19 cellular contexts compared by ENCODE assay signal in genomic region chr10:8767616-8768015, GRCh38.
DNase-seq lines count a peak whose midpoint lies in the region; ATAC-seq, FAIRE-seq and TF ChIP-seq lines count a peak whose summit lies in the region.
"Had no signal": no experiment of that assay in that cellular context is flagged by ENCODE, and none has a peak within 500 bp of the region (broad histone marks: within the 10 kb centered on the region; RNA-seq: fewer than 3 reads in every experiment).

No MANE protein-coding gene starts in this region.

- TF ChIP-seq EP300 in GM12878 (IDR thresholded peaks at IDR 0.05; ENCODE audit: borderline replicate concordance in 1 of 2, control insufficient read depth in 1 of 2, low read depth in 2 of 2, low read length in 2 of 2) = no peak

- H2AK5ac ChIP-seq in trophoblast cell (ENCODE audit: low read length) = no peak overlapping the region

- no peak overlapping the region for H3K18ac ChIP-seq in trophoblast cell (ENCODE audit: low read length)

- TF ChIP-seq RAD21 in GM12878 (IDR thresholded peaks at IDR 0.05; ENCODE audit: insufficient read depth, low read depth, low read length) = no peak

- 28% methylated on average over 5 of the region's 5 CpGs for WGBS in GM12878 (ENCODE audit: insufficient coverage, insufficient replicate concordance, low lambda C conversion rate, missing lambda C conversion rate)
- WGBS in trophoblast cell (ENCODE audit: extremely low coverage, insufficient coverage, insufficient read length) = no CpG with 5 or more reads among the region's 5 CpGs
- 77 to 78% methylated on average over 5 of the region's 5 CpGs for WGBS in thyroid gland, 2 donors

- H4K91ac ChIP-seq in trophoblast cell (ENCODE audit: low read depth, low read length) = no peak overlapping the region

- TF ChIP-seq POLR2A in GM12878 (IDR thresholded peaks at IDR 0.05; ENCODE audit: low read depth, low read length) (no peak), thyroid gland (IDR thresholded peaks at IDR 0.05) (no peak)

- ATAC-seq in GM12878 = peak; percentile 18; the same call in 1 of the 3 replicates
- ATAC-seq: PC-3 had no signal

- H2BK12ac ChIP-seq in trophoblast cell (ENCODE audit: low read length) = no peak overlapping the region

- H2BK120ac ChIP-seq in trophoblast cell (ENCODE audit: insufficient read depth, low read length, poor library complexity) = no peak overlapping the region

- H4K12ac ChIP-seq in trophoblast cell (ENCODE audit: low read depth, low read length) = no peak overlapping the region

- H3K27ac ChIP-seq in GM12878 (ENCODE audit: control insufficient read depth, insufficient read depth) (no peak overlapping the region), trophoblast cell (ENCODE audit: low read depth, low read length) (no peak overlapping the region), thyroid gland (no peak overlapping the region)

- SMC1A ChIA-PET in GM12878 (lab: Charles Lee; ENCODE audit: uncharacterized antibody, unreplicated experiment) = no interaction called here

- no peaks in the 10 kb centered on the region for H3K79me1 ChIP-seq in trophoblast cell (ENCODE audit: low read length)

- H2AFZ ChIP-seq in GM12878 (ENCODE audit: control insufficient read depth, low read depth, low read length) (no peak overlapping the region), trophoblast cell (ENCODE audit: insufficient read depth, low read length, poor library complexity) (no peak overlapping the region)

- intact Hi-C loops in GM12878 (cut with micrococcal nuclease; ENCODE audit: unreplicated experiment) (no loop called here), thyroid gland (cut with DNase I) (no loop called here)

- RAD21 ChIA-PET in GM12878 (lab: Charles Lee; ENCODE audit: unreplicated experiment) = interaction anchor here (0.6 kb wide), 1 partner anchor 1242 kb away, joined by 3 read pairs; no protein-coding TSS in a partner anchor

- BruUV-seq in GM12878 (replicated peaks; lab: Mats Ljungman, UMichigan) = no TSS peak

- H3K36me3 ChIP-seq in GM12878 (ENCODE audit: control insufficient read depth in 2 of 2, insufficient read depth in 2 of 2, low read length in 1 of 2) = no peaks in the 10 kb centered on the region
- no peaks in the 10 kb centered on the region for H3K36me3 ChIP-seq in trophoblast cell (ENCODE audit: control insufficient read depth in 1 of 2, insufficient read depth in 2 of 2, low read length in 2 of 2)
- H3K36me3 ChIP-seq in thyroid gland = no peaks in the 10 kb centered on the region

- no peak overlapping the region for H3K14ac ChIP-seq in trophoblast cell (ENCODE audit: low read length)

- H3K9ac ChIP-seq in GM12878 (ENCODE audit: control insufficient read depth, insufficient read depth, low read length) = no peak overlapping the region
- H3K9ac ChIP-seq in trophoblast cell (ENCODE audit: low read length) = no peak overlapping the region
- H3K9ac ChIP-seq: SK-N-SH had no signal

- H3K4me1 ChIP-seq in GM12878 (ENCODE audit: control insufficient read depth, insufficient read depth, low read length) (no peaks in the 10 kb centered on the region), trophoblast cell (ENCODE audit: control insufficient read depth in 1 of 2, insufficient read depth in 2 of 2, low read length in 2 of 2) (no peaks in the 10 kb centered on the region), thyroid gland (no peaks in the 10 kb centered on the region)

- no peak overlapping the region for H3K4me3 ChIP-seq in GM12878
- no peak overlapping the region for H3K4me3 ChIP-seq in trophoblast cell (ENCODE audit: low read depth, low read length)
- H3K4me3 ChIP-seq in thyroid gland (replicated peaks in 1 of 3) = no peak overlapping the region

- H3K4ac ChIP-seq in trophoblast cell (ENCODE audit: low read depth, low read length) = no peak overlapping the region

- no peak overlapping the region for H2BK5ac ChIP-seq in trophoblast cell (ENCODE audit: low read depth, low read length, poor library complexity)

- H3K79me2 ChIP-seq in GM12878 (ENCODE audit: control insufficient read depth, insufficient read depth, low read length) (no peaks in the 10 kb centered on the region), trophoblast cell (ENCODE audit: control insufficient read depth, insufficient read depth, low read length, poor library complexity) (no peaks in the 10 kb centered on the region)

- H3K9me3 ChIP-seq in GM12878 (replicated peaks; ENCODE audit: control insufficient read depth, insufficient read depth, low read length) (no peaks in the 10 kb centered on the region), trophoblast cell (ENCODE audit: insufficient read depth, low read depth, low read length) (no peaks in the 10 kb centered on the region), thyroid gland (no peaks in the 10 kb centered on the region)
- H3K9me3 ChIP-seq: SK-N-SH had no signal

- H3K27me3 ChIP-seq in GM12878 (replicated peaks in 1 of 2; ENCODE audit: control insufficient read depth in 2 of 2, insufficient read depth in 2 of 2, low read length in 1 of 2) (no peaks in the 10 kb centered on the region), trophoblast cell (ENCODE audit: insufficient read depth, low read length) (no peaks in the 10 kb centered on the region), thyroid gland (no peaks in the 10 kb centered on the region)

- no peak overlapping the region for H4K8ac ChIP-seq in trophoblast cell (ENCODE audit: low read depth, low read length)

- in situ Hi-C loops in GM12878 (cut with MboI) = no loop called here

- POLR2A ChIA-PET in GM12878 (lab: Charles Lee) = no interaction called here

- CTCF ChIA-PET in GM12878 (lab: Yijun Ruan, JAX) = no interaction called here

- H3K4me2 ChIP-seq in GM12878 (ENCODE audit: control insufficient read depth, insufficient read depth) (no peak overlapping the region), trophoblast cell (ENCODE audit: low read length) (no peak overlapping the region)
- H3K4me2 ChIP-seq: SK-N-SH had no signal

- FAIRE-seq in GM12878 (lab: Jason Lieb, UNC) = no peak
- FAIRE-seq: GM12891, H54 had no signal

- no peak overlapping the region for H3K23ac ChIP-seq in trophoblast cell (ENCODE audit: low read length)

- H4K20me1 ChIP-seq in GM12878 (ENCODE audit: control insufficient read depth, insufficient read depth) = no peaks in the 10 kb centered on the region

- TF ChIP-seq CTCF in GM12878 (IDR thresholded peaks at IDR 0.05 in 2 of 3, conservative IDR thresholded peaks at IDR 0.05 in 1 of 3; ENCODE audit: control insufficient read depth in 2 of 3, extremely low read depth in 1 of 3, insufficient read depth in 1 of 3, low read depth in 3 of 3, low read length in 3 of 3) (no peak), thyroid gland (IDR thresholded peaks at IDR 0.05) (no peak)

- DNase-seq in Daoy (ENCODE audit: low read depth) = peak; percentile 5
- peak; percentile 64 for DNase-seq in M059J (ENCODE audit: low read depth)
- DNase-seq in GM12878 (ENCODE audit: low read depth, low spot score) = no peak
- DNase-seq in trophoblast cell = peak; percentile 60 to 86
- no peak for DNase-seq in pons (ENCODE audit: low spot score)
- no peak for DNase-seq in thyroid gland
- DNase-seq in NCI-H345 (lab: John Stamatoyannopoulos, UW) = no peak
- DNase-seq: IMR-90, NCI-H1694, NCI-H2081, NCI-H2171 treated with DMSO at 0.1 percent for 48 hours, NCI-H446 treated with DMSO at 0.1 percent for 48 hours, NCI-H526 treated with DMSO at 0.1 percent for 48 hours, PC-3, RPMI8226, SHP77, SK-N-SH had no signal

TF ChIP-seq in GM12878, 131 proteins besides CTCF, POLR2A, EP300 and RAD21 (continues in another document):
- TF ChIP-seq ZNF592 (IDR thresholded peaks at IDR 0.05) (no peak), IKZF1 (conservative IDR thresholded peaks at IDR 0.05) (no peak), BCL11A (IDR thresholded peaks at IDR 0.05; ENCODE audit: low read depth, low read length) (no peak), ZNF274 (IDR thresholded peaks at IDR 0.05; ENCODE audit: insufficient read depth, insufficient read length) (no peak), NBN (IDR thresholded peaks at IDR 0.05) (no peak), TAF1 (IDR thresholded peaks at IDR 0.05; ENCODE audit: borderline replicate concordance, low read depth, low read length) (no peak), USF2 (IDR thresholded peaks at IDR 0.05; ENCODE audit: borderline replicate concordance, low read depth, low read length) (no peak), CREB1 (IDR thresholded peaks at IDR 0.05; ENCODE audit: low read depth) (no peak)

Comparison
In these comparisons a context has a peak if more than half of its experiments do, and no peak if none do; other contexts are left out.
1. DNase-seq: peak in Daoy (single experiment), M059J (single experiment) and trophoblast cell (2 of 2); none in GM12878 (single experiment), pons (single experiment), thyroid gland (0 of 2) and NCI-H345 (single experiment).